Comparison of ENCODE assay signal across 19 cellular contexts in the genomic region with DNA sequence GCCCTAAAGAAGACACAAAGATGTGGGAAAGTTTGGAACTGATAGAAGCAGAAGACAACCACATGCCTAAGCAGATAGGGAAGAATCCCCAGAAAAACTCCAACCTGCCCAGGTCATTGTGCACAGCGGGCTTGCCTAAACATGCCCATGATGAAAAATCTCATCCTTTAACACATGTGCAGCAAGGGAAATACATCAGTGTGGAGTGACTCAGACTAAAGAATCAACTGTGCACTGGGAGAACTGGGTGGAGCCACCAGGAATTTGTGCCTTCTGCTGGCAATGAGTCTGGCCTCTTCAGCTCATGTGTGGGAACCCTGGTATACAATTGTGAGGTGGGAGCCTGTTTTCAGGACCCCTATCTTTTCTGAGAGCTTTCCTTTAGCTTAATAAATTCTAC.
DNase-seq lines count a peak whose midpoint lies in the region; FAIRE-seq and TF ChIP-seq lines count a peak whose summit lies in the region.
"Had no signal": no experiment of that assay in that cellular context is flagged by ENCODE, and none has a peak within 500 bp of the region (broad histone marks: within the 10 kb centered on the region; RNA-seq: fewer than 3 reads in every experiment).

No MANE protein-coding gene starts in this region.

- peak; percentile 0 for DNase-seq in Caki2 (ENCODE audit: low read depth)
- DNase-seq in HT1080 (ENCODE audit: low read depth), result peak; percentile 52
- DNase-seq in mammary epithelial cell, result peak; percentile 88
- DNase-seq in fibroblast of pulmonary artery (ENCODE audit: low read depth), result peak; percentile 8
- no peak for DNase-seq in G401 (ENCODE audit: low spot score)
- no peak for DNase-seq in HCEC 1CT
- DNase-seq in kidney tubule cell (ENCODE audit: low spot score), result no peak
- DNase-seq in GM19239 (ENCODE audit: insufficient read length, low spot score), result no peak
- DNase-seq: COR-L47, GF-D8, GOT3, IMR-90, MG63, NCI-H1048, NCI-H1436 treated with DMSO at 0.1 percent for 48 hours, NCI-H2029 treated with DMSO at 0.1 percent for 48 hours, NCI-H82, SIG-M5 had no signal

- H4K20me1 ChIP-seq in mammary epithelial cell (ENCODE audit: insufficient read depth, low read length), result no peaks in the 10 kb centered on the region

- H3K4me1 ChIP-seq in mammary epithelial cell (ENCODE audit: insufficient read depth, low read length), result peaks cover 12% of the 10 kb centered on the region

- intact Hi-C loops in mammary epithelial cell (cut with micrococcal nuclease), result no loop called here

- H3K9ac ChIP-seq in mammary epithelial cell (ENCODE audit: insufficient read depth, low read length), result no peak overlapping the region

- H3K36me3 ChIP-seq in mammary epithelial cell (ENCODE audit: insufficient read depth, low read length), result no peaks in the 10 kb centered on the region
- H3K36me3 ChIP-seq: MG63 had no signal

- dilution Hi-C loops in mammary epithelial cell (cut with HindIII; ENCODE audit: low sequenced_read_pairs), result no loop called here

- peak overlapping the region; percentile 75 for H2AFZ ChIP-seq in mammary epithelial cell (ENCODE audit: low read depth, low read length)

- no peaks in the 10 kb centered on the region for H3K27me3 ChIP-seq in mammary epithelial cell (ENCODE audit: insufficient read depth, low read length)
- H3K27me3 ChIP-seq: MG63 had no signal

- no peak for FAIRE-seq in GM19239 (lab: Jason Lieb, UNC)
- FAIRE-seq: HTR-8/SVneo had no signal

- H3K9me3 ChIP-seq in mammary epithelial cell (replicated peaks; ENCODE audit: insufficient read depth, low read length), result peaks cover 9% of the 10 kb centered on the region
- H3K9me3 ChIP-seq: MG63 had no signal

- TF ChIP-seq CTCF in mammary epithelial cell (conservative IDR thresholded peaks at IDR 0.05 in 1 of 2, IDR thresholded peaks at IDR 0.05 in 1 of 2; ENCODE audit: extremely low read depth in 1 of 2, insufficient read depth in 1 of 2, low read depth in 1 of 2, low read length in 2 of 2), result no peak
- no peak for TF ChIP-seq CTCF in fibroblast of pulmonary artery (IDR thresholded peaks at IDR 0.05; ENCODE audit: low read length, missing control alignments)

- peak overlapping the region; percentile 15 for H3K4me2 ChIP-seq in mammary epithelial cell (ENCODE audit: insufficient read depth, low read depth, low read length)

- in situ Hi-C loops in Caki2 (cut with HindIII; ENCODE audit: low pct_unique_long_range_greater_than_20kb, low sequenced_read_pairs), result no loop called here
- in situ Hi-C loops in mammary epithelial cell (cut with MboI; ENCODE audit: low sequenced_read_pairs in 2 of 2), result no loop called here
- in situ Hi-C loops in G401 (cut with HindIII; ENCODE audit: low sequenced_read_pairs), result no loop called here

- no peaks in the 10 kb centered on the region for H3K79me2 ChIP-seq in mammary epithelial cell (ENCODE audit: insufficient read depth, low read length)

- peak overlapping the region; percentile 45 for H3K27ac ChIP-seq in mammary epithelial cell (ENCODE audit: insufficient read depth, low read depth, low read length)

- BruUV-seq in mammary epithelial cell (replicated peaks; lab: Mats Ljungman, UMichigan), result no TSS peak

- 30% methylated on average over 1 of the region's 1 CpG for WGBS in mammary epithelial cell (ENCODE audit: low coverage, missing lambda C conversion rate)

- H3K4me3 ChIP-seq in mammary epithelial cell (replicated peaks in 1 of 3; ENCODE audit: insufficient read depth in 1 of 3, low read depth in 2 of 3, low read length in 3 of 3) (no peak overlapping the region), fibroblast of pulmonary artery (replicated peaks; ENCODE audit: low read depth, low read length) (no peak overlapping the region)
- H3K4me3 ChIP-seq: MG63 had no signal

- CTCF ChIA-PET in mammary epithelial cell (lab: Charles Lee; ENCODE audit: low non-redundant PET), result no interaction called here

Comparison
In these comparisons a context has a peak if more than half of its experiments do, and no peak if none do; other contexts are left out.
1. DNase-seq: peak in Caki2 (single experiment), HT1080 (single experiment), mammary epithelial cell (single experiment) and fibroblast of pulmonary artery (single experiment); none in G401 (single experiment), HCEC 1CT (single experiment), kidney tubule cell (single experiment) and GM19239 (single experiment).